In the genomic region with DNA sequence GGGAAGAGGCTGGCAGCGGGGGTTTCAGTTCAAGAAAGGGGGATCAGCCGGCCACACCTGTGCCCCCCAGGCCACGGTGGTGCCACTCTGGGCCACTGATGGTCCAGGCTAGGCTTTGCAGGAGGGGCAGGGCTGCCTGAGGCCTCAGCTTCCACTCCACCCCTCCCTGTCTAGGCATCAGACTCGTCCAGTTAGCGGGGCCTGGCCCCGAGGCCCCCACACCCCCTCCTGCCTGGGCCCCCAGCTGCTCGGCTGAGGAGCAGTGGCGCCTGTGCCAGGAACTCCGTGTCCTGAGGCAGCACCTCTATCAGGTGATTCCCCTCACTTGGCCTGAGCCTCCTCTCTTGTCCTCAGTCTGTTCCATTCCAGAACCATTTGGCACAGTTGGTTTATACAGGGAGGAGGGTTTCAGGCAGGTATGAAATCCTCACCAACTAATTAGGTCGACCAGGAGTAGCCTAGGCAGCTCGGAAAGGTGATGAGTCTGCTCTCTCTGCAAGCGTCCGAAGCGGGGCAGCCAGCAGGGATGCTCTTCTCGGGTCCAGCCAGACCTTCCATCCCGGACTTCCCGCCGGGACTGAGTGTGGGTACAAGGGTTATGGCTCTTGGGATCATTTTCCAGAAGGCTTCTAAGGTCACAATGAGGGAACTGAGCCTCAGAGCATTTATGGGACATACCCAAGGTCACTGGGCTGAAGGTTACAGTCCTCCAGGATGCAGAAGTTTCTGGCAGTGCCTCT, we compare ENCODE assay signal across 17 cellular contexts.
"Had no signal": no experiment of that assay in that cellular context is flagged by ENCODE, and none has a peak within 500 bp of the region (broad histone marks: within the 10 kb centered on the region; RNA-seq: fewer than 3 reads in every experiment).

No MANE protein-coding gene starts in this region.

- FAIRE-seq: astrocyte, islet of Langerhans, small intestine had no signal

- H3K27ac Mint-ChIP-seq: activated CD8-positive, alpha-beta T cell treated with anti-CD3 and anti-CD28 coated beads, Interleukin-2, amount 10 ng/mL, durations not matched to agents 7 days and 5 days; dendritic cell treated with granulocyte-macrophage colony-stimulating factor and Interleukin-4, amounts not matched to agents 40 ng/mL and 50 ng/mL, for 4 days; neural progenitor cell; stimulated activated naive B cell treated with anti-CD40 and anti-IgM and Interleukin-4, amounts not matched to agents 10 μg/mL and 1 μg/mL and 100 μg/mL, for 72 hours had no signal

- ATAC-seq: activated CD8-positive, alpha-beta T cell treated with anti-CD3 and anti-CD28 coated beads, Interleukin-2, amount 10 ng/mL, durations not matched to agents 7 days and 5 days; stimulated activated naive B cell treated with anti-CD40 and anti-IgM and Interleukin-4, amounts not matched to agents 10 μg/mL and 1 μg/mL and 100 μg/mL, for 72 hours had no signal

- H3K27ac ChIP-seq: left lung, neural progenitor cell, parathyroid adenoma, right atrium auricular region had no signal

- H2AFZ ChIP-seq: neural progenitor cell, parathyroid adenoma had no signal

- H3K9me3 ChIP-seq: left lung, right atrium auricular region, SK-N-SH had no signal

- H3K4me3 Mint-ChIP-seq: dendritic cell treated with granulocyte-macrophage colony-stimulating factor and Interleukin-4, amounts not matched to agents 40 ng/mL and 50 ng/mL, for 4 days had no signal

- H3K36me3 ChIP-seq: left lung, neural progenitor cell, right atrium auricular region had no signal

- H3K36me3 Mint-ChIP-seq: stimulated activated naive B cell treated with anti-CD40 and anti-IgM and Interleukin-4, amounts not matched to agents 10 μg/mL and 1 μg/mL and 100 μg/mL, for 72 hours had no signal

- DNase-seq: activated CD4-positive, alpha-beta T cell treated with anti-CD3 and anti-CD28 coated beads for 4 hours; activated CD8-positive, alpha-beta memory T cell treated with anti-CD3 and anti-CD28 coated beads, Interleukin-2, amount 50 U/mL, for 48 hours; activated CD8-positive, alpha-beta T cell treated with anti-CD3 and anti-CD28 coated beads, Interleukin-2, amount 10 ng/mL, durations not matched to agents 7 days and 5 days; activated naive CD4-positive, alpha-beta T cell; erythroblast; left lung; mesendoderm; SK-N-SH; small intestine; stimulated activated naive B cell treated with anti-CD40 and anti-IgM and Interleukin-4, amounts not matched to agents 10 μg/mL and 1 μg/mL and 100 μg/mL, for 72 hours; trophoblast cell had no signal

- H3K4me1 ChIP-seq: parathyroid adenoma had no signal

- H3K9me3 Mint-ChIP-seq: dendritic cell treated with granulocyte-macrophage colony-stimulating factor and Interleukin-4, amounts not matched to agents 40 ng/mL and 50 ng/mL, for 4 days; neural progenitor cell; stimulated activated naive B cell treated with anti-CD40 and anti-IgM and Interleukin-4, amounts not matched to agents 10 μg/mL and 1 μg/mL and 100 μg/mL, for 72 hours had no signal

- H3K9ac ChIP-seq: neural progenitor cell, parathyroid adenoma, SK-N-SH had no signal

- H3K79me2 ChIP-seq: parathyroid adenoma had no signal

- H3K4me3 ChIP-seq: left lung, right atrium auricular region had no signal
